22 cellular contexts compared by ENCODE assay signal in the genomic region with DNA sequence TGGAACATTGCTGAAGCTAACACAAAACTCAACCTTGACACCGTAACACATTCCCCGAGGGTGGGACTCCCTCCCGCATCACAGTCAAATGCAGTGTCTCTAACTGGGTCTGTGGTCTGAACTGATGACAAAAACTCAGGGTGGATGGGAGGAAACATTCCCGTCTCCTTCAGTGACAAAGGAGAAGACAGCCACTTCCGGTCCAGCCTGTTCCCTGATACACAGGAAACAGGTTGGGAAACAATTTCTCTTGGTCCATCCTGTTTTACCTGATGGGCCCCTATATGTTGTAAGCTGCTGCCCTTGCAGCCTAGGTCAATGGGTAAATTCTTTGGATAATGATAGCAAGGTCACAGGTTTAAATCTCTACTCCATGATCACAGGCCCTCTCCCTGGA. TPM values are rescaled to one million over a fixed set of nuclear protein-coding genes. Genes with fewer than 3 reads are reported as not detected.
DNase-seq lines count a peak whose midpoint lies in the region; ATAC-seq and TF ChIP-seq lines count a peak whose summit lies in the region.
"Had no signal": no experiment of that assay in that cellular context is flagged by ENCODE, and none has a peak within 500 bp of the region (broad histone marks: within the 10 kb centered on the region; RNA-seq: fewer than 3 reads in every experiment).

No MANE protein-coding gene starts in this region.

- no peak overlapping the region for H4K12ac ChIP-seq in trophoblast cell (ENCODE audit: low read depth, low read length)

- peaks cover 11% of the 10 kb centered on the region for H3K79me2 ChIP-seq in trophoblast cell (ENCODE audit: control insufficient read depth, insufficient read depth, low read length, poor library complexity)

- H3K4me3 ChIP-seq in RWPE2 (ENCODE audit: severe bottlenecking) (no peak overlapping the region), trophoblast cell (ENCODE audit: low read depth, low read length) (no peak overlapping the region)
- H3K4me3 ChIP-seq: HAP-1, MG63, SJCRH30 had no signal

- peak overlapping the region; percentile 1 for H3K4me2 ChIP-seq in trophoblast cell (ENCODE audit: low read length)
- H3K4me2 ChIP-seq: KMS-11 had no signal

- no peaks in the 10 kb centered on the region for H3K27me3 ChIP-seq in RWPE2 (ENCODE audit: insufficient read depth, poor library complexity, severe bottlenecking)
- no peaks in the 10 kb centered on the region for H3K27me3 ChIP-seq in trophoblast cell (ENCODE audit: insufficient read depth, low read length)
- H3K27me3 ChIP-seq: MG63, SJCRH30 had no signal

- H2BK12ac ChIP-seq in trophoblast cell (ENCODE audit: low read length), result no peak overlapping the region

- peak overlapping the region; percentile 98 for H2BK120ac ChIP-seq in trophoblast cell (ENCODE audit: insufficient read depth, low read length, poor library complexity)

- H4K91ac ChIP-seq in trophoblast cell (ENCODE audit: low read depth, low read length), result peak overlapping the region; percentile 96

- H3K27ac ChIP-seq in RWPE2 (ENCODE audit: poor library complexity, severe bottlenecking), result peak overlapping the region; percentile 84
- peak overlapping the region; percentile 50 for H3K27ac ChIP-seq in trophoblast cell (ENCODE audit: low read depth, low read length)
- H3K27ac ChIP-seq: HL-60, KMS-11, SJCRH30 had no signal

- no CpG with 5 or more reads among the region's 5 CpGs for WGBS in trophoblast cell (ENCODE audit: extremely low coverage, insufficient coverage, insufficient read length)

- H3K23ac ChIP-seq in trophoblast cell (ENCODE audit: low read length), result no peak overlapping the region

- H3K18ac ChIP-seq in trophoblast cell (ENCODE audit: low read length), result no peak overlapping the region

- ATAC-seq in RWPE2 (ENCODE audit: low read depth), result peak; percentile 32
- peak; percentile 77 for ATAC-seq in esophagus mucosa

- peak overlapping the region; percentile 87 for H2BK5ac ChIP-seq in trophoblast cell (ENCODE audit: low read depth, low read length, poor library complexity)

- no peaks in the 10 kb centered on the region for H3K36me3 ChIP-seq in RWPE2 (ENCODE audit: low read depth)
- H3K36me3 ChIP-seq in trophoblast cell (ENCODE audit: control insufficient read depth in 1 of 2, insufficient read depth in 2 of 2, low read length in 2 of 2), result peaks cover 8 to 9% of the 10 kb centered on the region in 2 experiments
- H3K36me3 ChIP-seq: HAP-1, MG63, SJCRH30 had no signal

- H3K4ac ChIP-seq in trophoblast cell (ENCODE audit: low read depth, low read length), result peak overlapping the region; percentile 66

- peak overlapping the region; percentile 1 for H4K8ac ChIP-seq in trophoblast cell (ENCODE audit: low read depth, low read length)

- H3K4me1 ChIP-seq in RWPE2 (ENCODE audit: insufficient read depth, poor library complexity, severe bottlenecking) (peaks cover 25% of the 10 kb centered on the region), trophoblast cell (ENCODE audit: control insufficient read depth in 1 of 2, insufficient read depth in 2 of 2, low read length in 2 of 2) (peaks cover 21 to 42% of the 10 kb centered on the region in 2 experiments)
- H3K4me1 ChIP-seq: HAP-1 had no signal

- H3K9me3 ChIP-seq in RWPE2 (ENCODE audit: severe bottlenecking) (no peaks in the 10 kb centered on the region), trophoblast cell (ENCODE audit: insufficient read depth, low read depth, low read length) (peaks cover 4% of the 10 kb centered on the region)
- H3K9me3 ChIP-seq: HAP-1, MG63, SJCRH30 had no signal

- DNase-seq in HPDE6-E6E7 (ENCODE audit: extremely low spot score) (peak; percentile 26), RWPE2 (ENCODE audit: low spot score) (no peak), trophoblast cell (peak; percentile 97 to 99), HuH-7.5 (ENCODE audit: low spot score) (no peak), medulla oblongata (ENCODE audit: extremely low spot score) (no peak), SKM-1 (lab: John Stamatoyannopoulos, UW; ENCODE audit: unreplicated experiment) (no peak), globus pallidus (ENCODE audit: low spot score) (no peak)
- DNase-seq: AML-193, MG63, NCI-H1105 treated with DMSO at 0.1 percent for 48 hours, NCI-H1694 treated with DMSO at 0.1 percent for 48 hours, NCI-H2107, NCI-H226, NCI-H524 treated with DMSO at 0.1 percent for 48 hours, SJCRH30, SW 1271 had no signal

- no peak overlapping the region for H3K14ac ChIP-seq in trophoblast cell (ENCODE audit: low read length)

- no peak overlapping the region for H2AK5ac ChIP-seq in trophoblast cell (ENCODE audit: low read length)

- no peak for TF ChIP-seq CTCF in RWPE2 (IDR thresholded peaks at IDR 0.05; ENCODE audit: poor library complexity, severe bottlenecking)

- H3K9ac ChIP-seq in trophoblast cell (ENCODE audit: low read length), result no peak overlapping the region
- H3K9ac ChIP-seq: KMS-11 had no signal

- H2AFZ ChIP-seq in trophoblast cell (ENCODE audit: insufficient read depth, low read length, poor library complexity), result no peak overlapping the region

- peaks cover 45% of the 10 kb centered on the region for H3K79me1 ChIP-seq in trophoblast cell (ENCODE audit: low read length)

RNA-seq across cellular contexts. Expression of gene SLC13A4, which starts 20.4 kb away (rescaled TPM):
- 3.0 TPM for total RNA-seq in esophagus mucosa
- polyA plus RNA-seq in trophoblast cell (2013), result 437 and 491 TPM in 2 replicates
- total RNA-seq: A673 had no signal
- polyA plus RNA-seq: CD14-positive monocyte had no signal

RNA-seq across cellular contexts. Expression of gene FAM180A, which starts 41.0 kb away (rescaled TPM):
- 0.68 TPM for total RNA-seq in esophagus mucosa
- 0.18 and 0.21 TPM in 2 replicates for polyA plus RNA-seq in trophoblast cell (2013)
- total RNA-seq: A673 had no signal
- polyA plus RNA-seq: CD14-positive monocyte had no signal

RNA-seq across cellular contexts. Expression of gene STMP1, which starts 45.3 kb away (rescaled TPM):
- 45.4 TPM for total RNA-seq in esophagus mucosa
- polyA plus RNA-seq in trophoblast cell (2013), result 41.4 and 42.5 TPM in 2 replicates

Comparison
In these comparisons a context has a peak if more than half of its experiments do, and no peak if none do; other contexts are left out.
1. DNase-seq: peak in HPDE6-E6E7 (single experiment) and trophoblast cell (2 of 2); none in RWPE2 (single experiment), HuH-7.5 (single experiment), medulla oblongata (single experiment), SKM-1 (single experiment) and globus pallidus (single experiment).